Comparison of ENCODE assay signal across 1 cellular context in genomic region chr14:23694085-23694975, GRCh38.
TF ChIP-seq lines count a peak whose summit lies in the region.

No MANE protein-coding gene starts in this region.

TF ChIP-seq in HepG2, 621 proteins besides CTCF, POLR2A, EP300 and RAD21 (continued from another document and continues in another):
- no peak for TF ChIP-seq BCLAF1 (IDR thresholded peaks at IDR 0.05)
- peak; percentile 50; the same call in 1 of the 2 replicates for TF ChIP-seq ZMYM4 (CRISPR knock-in tag; IDR thresholded peaks at IDR 0.05)
- TF ChIP-seq PBX2 (CRISPR knock-in tag; IDR thresholded peaks at IDR 0.05) = 0 out of 2 replicates have a peak, but pooled peaks have one; percentile 26
- TF ChIP-seq SKIL (CRISPR knock-in tag; IDR thresholded peaks at IDR 0.05; ENCODE audit: borderline replicate concordance) = no peak
- no peak for TF ChIP-seq CBX2 (IDR thresholded peaks at IDR 0.05; ENCODE audit: low read depth, low read length)
- no peak for TF ChIP-seq CBX2 (CRISPR knock-in tag; IDR thresholded peaks at IDR 0.05; ENCODE audit: low read depth)
- no peak for TF ChIP-seq PLRG1 (conservative IDR thresholded peaks at IDR 0.05)
- TF ChIP-seq ZNF773 (CRISPR knock-in tag; IDR thresholded peaks at IDR 0.05; ENCODE audit: borderline replicate concordance) = no peak
- no peak for TF ChIP-seq CSRNP1 (CRISPR knock-in tag; IDR thresholded peaks at IDR 0.05)
- TF ChIP-seq HOXA9 (CRISPR knock-in tag; IDR thresholded peaks at IDR 0.05; ENCODE audit: borderline replicate concordance) = no peak
- no peak for TF ChIP-seq ZC3H13 (CRISPR knock-in tag; IDR thresholded peaks at IDR 0.05)
- TF ChIP-seq U2AF2 (IDR thresholded peaks at IDR 0.05; ENCODE audit: low read depth, low read length) = no peak
- TF ChIP-seq ZBTB10 (CRISPR knock-in tag; IDR thresholded peaks at IDR 0.05; ENCODE audit: borderline replicate concordance) = peak; percentile 69; the same call in 1 of the 2 replicates
- no peak for TF ChIP-seq KDM2A (CRISPR knock-in tag; IDR thresholded peaks at IDR 0.05; ENCODE audit: borderline replicate concordance, low read depth)
- no peak for TF ChIP-seq CREBL2 (CRISPR knock-in tag; IDR thresholded peaks at IDR 0.05; ENCODE audit: borderline replicate concordance)
- no peak for TF ChIP-seq JUND (CRISPR knock-in tag; IDR thresholded peaks at IDR 0.05)
- TF ChIP-seq MBNL3 (CRISPR knock-in tag; conservative IDR thresholded peaks at IDR 0.05) = no peak
- TF ChIP-seq MBD4 (IDR thresholded peaks at IDR 0.05; ENCODE audit: borderline replicate concordance, low read length) = no peak
- TF ChIP-seq NR3C1 (CRISPR knock-in tag; IDR thresholded peaks at IDR 0.05) = no peak
- no peak for TF ChIP-seq MYNN (CRISPR knock-in tag; IDR thresholded peaks at IDR 0.05; ENCODE audit: low read depth)
- TF ChIP-seq STAG1 (CRISPR knock-in tag; IDR thresholded peaks at IDR 0.05) = no peak; the same call in 1 of the 2 replicates
- TF ChIP-seq GZF1 (CRISPR knock-in tag; IDR thresholded peaks at IDR 0.05) = no peak
- TF ChIP-seq MXI1 (IDR thresholded peaks at IDR 0.05; ENCODE audit: borderline replicate concordance, low read depth, low read length) = no peak
- TF ChIP-seq ZNF652 (CRISPR knock-in tag; IDR thresholded peaks at IDR 0.05; ENCODE audit: borderline replicate concordance, low read depth) = peak; percentile 92
- TF ChIP-seq HNRNPUL1 (IDR thresholded peaks at IDR 0.05; ENCODE audit: low read depth, low read length) = no peak
- no peak for TF ChIP-seq MTA3 (CRISPR knock-in tag; IDR thresholded peaks at IDR 0.05)
- no peak for TF ChIP-seq GPBP1L1 (CRISPR knock-in tag; IDR thresholded peaks at IDR 0.05)
- TF ChIP-seq JUNB (CRISPR knock-in tag; IDR thresholded peaks at IDR 0.05; ENCODE audit: borderline replicate concordance) = no peak
- TF ChIP-seq RBAK (CRISPR knock-in tag; IDR thresholded peaks at IDR 0.05) = no peak
- TF ChIP-seq MIER3 (CRISPR knock-in tag; IDR thresholded peaks at IDR 0.05; ENCODE audit: borderline replicate concordance) = no peak
- no peak for TF ChIP-seq RBM22 (optimal IDR thresholded peaks at IDR 0.05; ENCODE audit: low read length)
- TF ChIP-seq STAT5B (CRISPR knock-in tag; IDR thresholded peaks at IDR 0.05) = no peak
- no peak for TF ChIP-seq TCF7 (IDR thresholded peaks at IDR 0.05; ENCODE audit: low read depth)
- no peak; the same call in 1 of the 2 replicates for TF ChIP-seq SIN3A (IDR thresholded peaks at IDR 0.05; ENCODE audit: borderline replicate concordance, low read depth, low read length)
- TF ChIP-seq TCF12 (IDR thresholded peaks at IDR 0.05) = no peak
- TF ChIP-seq TCF12 (CRISPR knock-in tag; IDR thresholded peaks at IDR 0.05) = no peak
- no peak for TF ChIP-seq HCFC1 (IDR thresholded peaks at IDR 0.05; ENCODE audit: low read depth, low read length)
- no peak for TF ChIP-seq KIAA2018 (CRISPR knock-in tag; IDR thresholded peaks at IDR 0.05; ENCODE audit: borderline replicate concordance)
- TF ChIP-seq HMGA1 (CRISPR knock-in tag; conservative IDR thresholded peaks at IDR 0.05) = no peak
- TF ChIP-seq ZMAT5 (CRISPR knock-in tag; IDR thresholded peaks at IDR 0.05; ENCODE audit: borderline replicate concordance, low read depth) = no peak
